ENCODE assay signal across 30 cellular contexts in genomic region chr20:62277253-62277652, GRCh38. TPM values are rescaled to one million over a fixed set of nuclear protein-coding genes. Genes with fewer than 3 reads are reported as not detected.
"Had no signal": no experiment of that assay in that cellular context is flagged by ENCODE, and none has a peak within 500 bp of the region (broad histone marks: within the 10 kb centered on the region; RNA-seq: fewer than 3 reads in every experiment).

No MANE protein-coding gene starts in this region.

- H3K4me2 ChIP-seq: neural progenitor cell, smooth muscle cell had no signal

- DNase-seq: activated CD4-positive, alpha-beta memory T cell treated with anti-CD3 and anti-CD28 coated beads for 36 hours; activated CD4-positive, alpha-beta T cell treated with anti-CD3 and anti-CD28 coated beads for 48 hours; activated CD8-positive, alpha-beta memory T cell treated with anti-CD3 and anti-CD28 coated beads, Interleukin-2, amount 50 U/mL, for 4 hours; activated gamma-delta T cell; activated naive CD4-positive, alpha-beta T cell treated with anti-CD3 and anti-CD28 coated beads, Interleukin-2, amount 50 U/mL, for 16 hours; activated naive CD8-positive, alpha-beta T cell treated with anti-CD3 and anti-CD28 coated beads, Interleukin-2, amount 50 U/mL, for 24 hours; activated T-cell treated with anti-CD3 and anti-CD28 coated beads, Interleukin-2, amount 50 U/mL, for 1 hour; central memory CD4-positive, alpha-beta T cell; dermis blood vessel endothelial cell; effector CD4-positive, alpha-beta T cell; foreskin keratinocyte; naive thymus-derived CD4-positive, alpha-beta T cell; occipital lobe; right lobe of liver; stimulated activated CD4-positive, alpha-beta T cell treated with anti-CD3 and anti-CD28 coated beads, Interleukin-1b, Interleukin-23, amount 100 ng/mL, for 48 hours; stimulated activated naive B cell treated with anti-CD40 and anti-IgM and Interleukin-4, amounts not matched to agents 10 μg/mL and 1 μg/mL and 100 μg/mL, for 72 hours; stomach; SW 1271; T-helper 17 cell; T1000; thyroid gland; upper lobe of left lung; WERI-Rb-1 had no signal

- H3K4me3 ChIP-seq: esophagus muscularis mucosa, neural progenitor cell, right lobe of liver, smooth muscle cell, stomach, thyroid gland, upper lobe of left lung, vagina had no signal

- H3K27me3 ChIP-seq: esophagus muscularis mucosa, foreskin keratinocyte, neural progenitor cell, right lobe of liver, stomach, thyroid gland, upper lobe of left lung, vagina had no signal

- H3K9ac ChIP-seq: neural progenitor cell had no signal

- H3K36me3 ChIP-seq: neural progenitor cell had no signal

- H3K9me3 ChIP-seq: esophagus muscularis mucosa, right lobe of liver, stomach, thyroid gland, upper lobe of left lung, vagina had no signal

- H3K4me1 ChIP-seq: foreskin keratinocyte, neural progenitor cell, right lobe of liver, vagina had no signal

- ATAC-seq: activated CD4-positive, CD25-positive, alpha-beta regulatory T cell treated with anti-CD3 and anti-CD28 coated beads, Interleukin-2, amount 50 U/mL, for 24 hours; activated naive CD8-positive, alpha-beta T cell treated with anti-CD3 and anti-CD28 coated beads, Interleukin-2, amount 50 U/mL, for 24 hours; foreskin keratinocyte; naive thymus-derived CD4-positive, alpha-beta T cell; right lobe of liver; stimulated activated naive B cell treated with anti-CD40 and anti-IgM and Interleukin-4, amounts not matched to agents 10 μg/mL and 1 μg/mL and 100 μg/mL, for 72 hours; T-helper 17 cell had no signal

- H3K27ac ChIP-seq: esophagus muscularis mucosa, foreskin keratinocyte, neural progenitor cell, right lobe of liver, stomach, upper lobe of left lung, vagina, WERI-Rb-1 had no signal

RNA-seq across cellular contexts. Expression of gene HRH3, which starts 57.2 kb away (rescaled TPM):
- total RNA-seq: activated CD4-positive, alpha-beta memory T cell treated with anti-CD3 and anti-CD28 coated beads for 36 hours; activated CD8-positive, alpha-beta memory T cell treated with anti-CD3 and anti-CD28 coated beads for 36 hours; dermis blood vessel endothelial cell; esophagus muscularis mucosa; foreskin keratinocyte; lower leg skin; naive thymus-derived CD4-positive, alpha-beta T cell; right lobe of liver; smooth muscle cell; stomach; T-helper 17 cell; thyroid gland; upper lobe of left lung; vagina had no signal
